Comparison of ENCODE assay signal across 1 cellular context in genomic region chr15:63945005-63945788, GRCh38.
A peak's percentile ranks its signal among the peaks of the same experiment; 100 is the strongest.
TF ChIP-seq lines count a peak whose summit lies in the region.

No MANE protein-coding gene starts in this region.

TF ChIP-seq in HepG2, 621 proteins besides CTCF, POLR2A, EP300 and RAD21 (continued from another document):
- TF ChIP-seq ZNF407 (CRISPR knock-in tag; IDR thresholded peaks at IDR 0.05; ENCODE audit: not compliant biosample characterization) (peak; percentile 23), JUND (CRISPR knock-in tag; IDR thresholded peaks at IDR 0.05) (no peak), ZMAT3 (CRISPR knock-in tag; conservative IDR thresholded peaks at IDR 0.05) (peak; percentile 24; the same call in 1 of the 2 replicates), GABPB1 (CRISPR knock-in tag; IDR thresholded peaks at IDR 0.05) (no peak), ZNF136 (CRISPR knock-in tag; IDR thresholded peaks at IDR 0.05; ENCODE audit: low read depth) (0 out of 2 replicates have a peak, but pooled peaks have one; percentile 62), CREBL2 (CRISPR knock-in tag; IDR thresholded peaks at IDR 0.05; ENCODE audit: borderline replicate concordance) (no peak), ERF (CRISPR knock-in tag; IDR thresholded peaks at IDR 0.05) (peak; percentile 29; the same call in 1 of the 2 replicates), SCMH1 (CRISPR knock-in tag; IDR thresholded peaks at IDR 0.05; ENCODE audit: borderline replicate concordance) (no peak), SP2 (CRISPR knock-in tag; IDR thresholded peaks at IDR 0.05) (no peak), ZC3H4 (CRISPR knock-in tag; IDR thresholded peaks at IDR 0.05; ENCODE audit: borderline replicate concordance) (no peak), ZSCAN29 (CRISPR knock-in tag; conservative IDR thresholded peaks at IDR 0.05) (no peak), KDM1A (CRISPR knock-in tag; IDR thresholded peaks at IDR 0.05) (no peak), ZNF160 (CRISPR knock-in tag; IDR thresholded peaks at IDR 0.05) (no peak), CBFB (CRISPR knock-in tag; IDR thresholded peaks at IDR 0.05) (0 out of 2 replicates have a peak, but pooled peaks have one; percentile 13), ZNF317 (CRISPR knock-in tag; IDR thresholded peaks at IDR 0.05) (no peak), DNMT1 (CRISPR knock-in tag; IDR thresholded peaks at IDR 0.05) (no peak), ZFY (CRISPR knock-in tag; IDR thresholded peaks at IDR 0.05) (peak; percentile 40; the same call in 1 of the 2 replicates), RNF2 (conservative IDR thresholded peaks at IDR 0.05; ENCODE audit: low read depth) (no peak), ZNF274 (CRISPR knock-in tag; IDR thresholded peaks at IDR 0.05) (0 out of 2 replicates have a peak, but pooled peaks have one; percentile 3), BRCA1 (CRISPR knock-in tag; IDR thresholded peaks at IDR 0.05) (no peak), AGO2 (optimal IDR thresholded peaks at IDR 0.05; ENCODE audit: low read depth, low read length) (no peak), MTA1 (CRISPR knock-in tag; IDR thresholded peaks at IDR 0.05; ENCODE audit: borderline replicate concordance) (no peak; the same call in 1 of the 2 replicates), CEBPZ (IDR thresholded peaks at IDR 0.05; ENCODE audit: low read length) (no peak), ZNF251 (CRISPR knock-in tag; IDR thresholded peaks at IDR 0.05) (no peak), ZNF816 (CRISPR knock-in tag; IDR thresholded peaks at IDR 0.05; ENCODE audit: borderline replicate concordance) (peak; percentile 72; the same call in 1 of the 2 replicates), YEATS2 (CRISPR knock-in tag; IDR thresholded peaks at IDR 0.05; ENCODE audit: borderline replicate concordance) (no peak), ZNF670 (CRISPR knock-in tag; IDR thresholded peaks at IDR 0.05; ENCODE audit: borderline replicate concordance) (peak; percentile 42; the same call in 1 of the 2 replicates), SNAI1 (CRISPR knock-in tag; IDR thresholded peaks at IDR 0.05; ENCODE audit: borderline replicate concordance) (no peak), TEF (CRISPR knock-in tag; IDR thresholded peaks at IDR 0.05) (no peak), FOXJ3 (CRISPR knock-in tag; IDR thresholded peaks at IDR 0.05; ENCODE audit: borderline replicate concordance) (no peak), RXRA (CRISPR knock-in tag; IDR thresholded peaks at IDR 0.05) (peak; percentile 29; the same call in 1 of the 2 replicates), SP1 (IDR thresholded peaks at IDR 0.05) (no peak), SP1 (CRISPR knock-in tag; IDR thresholded peaks at IDR 0.05) (no peak), ZNF556 (CRISPR knock-in tag; IDR thresholded peaks at IDR 0.05; ENCODE audit: borderline replicate concordance) (peak; percentile 72; the same call in 1 of the 2 replicates), IKZF1 (IDR thresholded peaks at IDR 0.05) (no peak), MIER2 (CRISPR knock-in tag; IDR thresholded peaks at IDR 0.05) (no peak), ELF1 (CRISPR knock-in tag; IDR thresholded peaks at IDR 0.05) (no peak), TIGD3 (CRISPR knock-in tag; IDR thresholded peaks at IDR 0.05; ENCODE audit: borderline replicate concordance) (0 out of 2 replicates have a peak, but pooled peaks have one; percentile 3), KAT8 (CRISPR knock-in tag; IDR thresholded peaks at IDR 0.05) (0 out of 2 replicates have a peak, but pooled peaks have one; percentile 8), RARA (CRISPR knock-in tag; IDR thresholded peaks at IDR 0.05) (0 out of 2 replicates have a peak, but pooled peaks have one; percentile 8), TOPORS (CRISPR knock-in tag; IDR thresholded peaks at IDR 0.05) (no peak)
